In the genomic region with DNA sequence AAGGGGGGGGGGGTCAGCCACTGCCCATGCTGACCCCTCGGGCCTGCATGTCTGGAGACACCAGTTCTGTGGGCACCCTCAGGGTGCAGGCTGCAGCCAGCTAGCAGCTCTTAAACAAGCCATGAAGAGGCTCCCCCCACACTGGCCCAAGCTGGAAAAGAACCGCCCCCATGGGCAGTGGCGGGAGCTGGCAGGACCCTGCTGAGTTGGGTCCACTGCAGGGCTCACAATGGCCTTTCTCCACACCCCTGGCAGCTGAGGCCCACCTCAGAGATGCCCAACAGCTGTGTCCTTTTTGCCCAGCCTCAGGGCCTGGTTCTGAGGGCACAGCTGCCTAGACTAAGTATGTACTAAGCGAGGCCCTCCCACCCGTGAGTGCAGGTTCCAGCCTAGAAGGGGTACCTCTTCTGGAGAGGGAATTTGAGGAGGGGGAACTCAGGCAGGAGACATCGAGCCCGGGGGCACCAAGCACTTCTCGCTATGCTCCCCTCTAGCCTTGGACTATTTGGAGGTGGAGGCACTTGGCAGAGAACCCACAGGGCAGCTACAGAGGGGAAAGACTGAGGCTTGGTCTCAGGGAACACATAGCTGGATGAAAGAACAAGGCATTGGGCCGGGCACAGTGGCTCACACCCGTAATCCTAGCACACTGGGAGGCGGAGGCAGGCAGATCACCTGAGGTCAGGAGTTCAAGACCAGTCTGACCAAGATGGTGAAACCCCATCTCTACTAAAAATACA, we compare ENCODE assay signal across 9 cellular contexts. TPM values are rescaled to one million over a fixed set of nuclear protein-coding genes. Genes with fewer than 3 reads are reported as not detected.
DNase-seq lines count a peak whose midpoint lies in the region; ATAC-seq and TF ChIP-seq lines count a peak whose summit lies in the region.
"Had no signal": no experiment of that assay in that cellular context is flagged by ENCODE, and none has a peak within 500 bp of the region (broad histone marks: within the 10 kb centered on the region; RNA-seq: fewer than 3 reads in every experiment).

No MANE protein-coding gene starts in this region.

- intact Hi-C loops in lower leg skin (cut with DNase I; ENCODE audit: low total_unique reads) = no loop called here

- H3K79me2 ChIP-seq in smooth muscle cell (ENCODE audit: low read depth) = peaks cover 44% of the 10 kb centered on the region

- peak overlapping the region; percentile 27 for H2BK120ac ChIP-seq in mesenchymal stem cell (ENCODE audit: low read depth, low read length)

- peak overlapping the region; percentile 28 for H3K27ac ChIP-seq in mesenchymal stem cell (ENCODE audit: low read length, poor library complexity, severe bottlenecking)
- peak overlapping the region; percentile 6 for H3K27ac ChIP-seq in smooth muscle cell (ENCODE audit: low read depth)

- H3K4me2 ChIP-seq in mesenchymal stem cell (ENCODE audit: low read length, poor library complexity, severe bottlenecking) (peak overlapping the region; percentile 44), smooth muscle cell (peak overlapping the region; percentile 99)

- H2AFZ ChIP-seq in mesenchymal stem cell (ENCODE audit: low read depth, low read length) = no peak overlapping the region
- H2AFZ ChIP-seq in smooth muscle cell (ENCODE audit: low read depth) = no peak overlapping the region

- H3K4me3 ChIP-seq in astrocyte of the cerebellum (ENCODE audit: low read depth, low read length) (peak overlapping the region; percentile 94), mesenchymal stem cell (ENCODE audit: insufficient read depth in 1 of 2, low read depth in 1 of 2, low read length in 2 of 2) (peak overlapping the region in 1 of 2 experiments; percentile 16), smooth muscle cell (no peak overlapping the region), lower leg skin (ENCODE audit: low read depth, poor library complexity, severe bottlenecking) (no peak overlapping the region)

- no peak for ATAC-seq in HG02623 (IDR thresholded peaks at IDR 0.05; ENCODE audit: unreplicated experiment)

- H3F3A ChIP-seq in smooth muscle cell (ENCODE audit: low read depth) = no peaks in the 10 kb centered on the region

- peak overlapping the region; percentile 59 for H4K8ac ChIP-seq in mesenchymal stem cell (ENCODE audit: low read length)

- no peaks in the 10 kb centered on the region for H3K9me3 ChIP-seq in mesenchymal stem cell (ENCODE audit: control insufficient read depth, low read length)
- no peaks in the 10 kb centered on the region for H3K9me3 ChIP-seq in smooth muscle cell (replicated peaks; ENCODE audit: low read depth)

- H3K9ac ChIP-seq in mesenchymal stem cell (ENCODE audit: low read length) (no peak overlapping the region), smooth muscle cell (ENCODE audit: low read depth) (no peak overlapping the region)

- no peak for TF ChIP-seq POLR2A in lower leg skin (IDR thresholded peaks at IDR 0.05)

- H3K4me1 ChIP-seq in mesenchymal stem cell (ENCODE audit: control insufficient read depth, insufficient read depth, low read depth, low read length) = peaks cover 58% of the 10 kb centered on the region
- peaks cover 54% of the 10 kb centered on the region for H3K4me1 ChIP-seq in smooth muscle cell (ENCODE audit: low read depth)

- H3K4ac ChIP-seq in mesenchymal stem cell (ENCODE audit: low read depth in 1 of 2, low read length in 2 of 2) = peak overlapping the region; percentile 57 to 76

- peaks cover 22% of the 10 kb centered on the region for H3K79me1 ChIP-seq in mesenchymal stem cell (replicated peaks; ENCODE audit: low read length, poor library complexity, severe bottlenecking)

- peak overlapping the region; percentile 49 to 84 for H3K18ac ChIP-seq in mesenchymal stem cell (ENCODE audit: low read depth in 1 of 2, low read length in 2 of 2)

- 64% methylated on average over 9 of the region's 11 CpGs for WGBS in mesenchymal stem cell
- WGBS in smooth muscle cell (ENCODE audit: low lambda C conversion rate) = 86% methylated on average over 11 of the region's 11 CpGs
- WGBS in lower leg skin, 2 donors = 60 to 72% methylated on average over 9 to 11 of the region's 11 CpGs

- peak overlapping the region; percentile 57 for H2AK5ac ChIP-seq in mesenchymal stem cell (ENCODE audit: low read length, severe bottlenecking)

- no peak overlapping the region for H2BK15ac ChIP-seq in mesenchymal stem cell (ENCODE audit: low read depth, poor library complexity, severe bottlenecking)

- peak overlapping the region in 1 of 2 experiments; percentile 65 for H3K23ac ChIP-seq in mesenchymal stem cell (ENCODE audit: low read length in 2 of 2)

- H4K91ac ChIP-seq in mesenchymal stem cell (ENCODE audit: low read length) = peak overlapping the region; percentile 73

- peak overlapping the region in 1 of 2 experiments; percentile 74 for H2BK12ac ChIP-seq in mesenchymal stem cell (ENCODE audit: low read length in 2 of 2)

- peaks cover 0 to 10% of the 10 kb centered on the region in 2 experiments for H3K27me3 ChIP-seq in mesenchymal stem cell (ENCODE audit: control insufficient read depth in 1 of 2, insufficient read depth in 1 of 2, low read length in 2 of 2)
- H3K27me3 ChIP-seq in smooth muscle cell (ENCODE audit: low read depth) = no peaks in the 10 kb centered on the region

- H3K36me3 ChIP-seq in mesenchymal stem cell (ENCODE audit: control insufficient read depth in 1 of 2, insufficient read depth in 2 of 2, low read depth in 1 of 2, low read length in 2 of 2) (no peaks in the 10 kb centered on the region), smooth muscle cell (ENCODE audit: low read depth) (no peaks in the 10 kb centered on the region)

- peak overlapping the region; percentile 54 for H2BK5ac ChIP-seq in mesenchymal stem cell (ENCODE audit: low read depth, low read length, poor library complexity, severe bottlenecking)

- peaks cover 41% of the 10 kb centered on the region for H4K20me1 ChIP-seq in smooth muscle cell (ENCODE audit: low read depth)

- H3K14ac ChIP-seq in mesenchymal stem cell (ENCODE audit: low read length in 2 of 2) = peak overlapping the region in 1 of 2 experiments; percentile 58

- DNase-seq in EL = peak; percentile 49
- no peak for DNase-seq in astrocyte of the cerebellum (ENCODE audit: low read depth)
- no peak for DNase-seq in mesenchymal stem cell
- DNase-seq in smooth muscle cell (lab: John Stamatoyannopoulos, UW; ENCODE audit: unreplicated experiment) = no peak
- no peak for DNase-seq in globus pallidus (ENCODE audit: low spot score)
- no peak for DNase-seq in lower leg skin (ENCODE audit: low spot score in 2 of 2)
- DNase-seq in NOMO-1 (lab: John Stamatoyannopoulos, UW; ENCODE audit: unreplicated experiment in 2 of 2) = no peak
- DNase-seq: DND-41 had no signal

- in situ Hi-C loops in astrocyte of the cerebellum (cut with HindIII; ENCODE audit: low sequenced_read_pairs) = loop anchor here (5.0 kb wide), 1 partner anchor 34 kb away; no protein-coding TSS in a partner anchor

- TF ChIP-seq CTCF in astrocyte of the cerebellum (IDR thresholded peaks at IDR 0.05; ENCODE audit: low read depth, low read length, missing control alignments) (no peak), smooth muscle cell (IDR thresholded peaks at IDR 0.05; ENCODE audit: borderline replicate concordance, insufficient read depth, poor library complexity, severe bottlenecking) (no peak), lower leg skin (IDR thresholded peaks at IDR 0.05) (no peak)

RNA-seq across cellular contexts. Expression of gene THRA, which starts 3.2 kb away (rescaled TPM):
- 24.1 TPM for polyA plus RNA-seq in mesenchymal stem cell (2013, experiment 1 of 2)
- polyA plus RNA-seq in mesenchymal stem cell (2013, experiment 2 of 2) = 23.2 TPM
- total RNA-seq in smooth muscle cell = 15.6 and 25.4 TPM in 2 replicates
- 17.6 and 21.2 TPM in 2 replicates for polyA plus RNA-seq in smooth muscle cell
- total RNA-seq in lower leg skin = 10 to 100 TPM; 28.2 to 56.8 (median 42.6) TPM

RNA-seq across cellular contexts. Expression of gene MED24, which starts 11.7 kb away (rescaled TPM):
- polyA plus RNA-seq in mesenchymal stem cell (2013, experiment 1 of 2) = 35.2 TPM
- polyA plus RNA-seq in mesenchymal stem cell (2013, experiment 2 of 2) = 35.4 TPM
- total RNA-seq in smooth muscle cell (68.2 and 76.9 TPM in 2 replicates), lower leg skin (10 to 100 TPM; 47.2 to 88.9 (median 62.9) TPM)
- polyA plus RNA-seq in smooth muscle cell = 74.9 and 77.2 TPM in 2 replicates

RNA-seq across cellular contexts. Expression of gene NR1D1, which starts 34.4 kb away (rescaled TPM):
- 6.1 TPM for polyA plus RNA-seq in mesenchymal stem cell (2013, experiment 1 of 2)
- polyA plus RNA-seq in mesenchymal stem cell (2013, experiment 2 of 2) = 5.5 TPM
- total RNA-seq in smooth muscle cell (6.0 and 12.5 TPM in 2 replicates), lower leg skin (100 to 1,000 TPM; 111 to 194 (median 148) TPM)
- 18.4 and 19.5 TPM in 2 replicates for polyA plus RNA-seq in smooth muscle cell

RNA-seq across cellular contexts. Expression of gene CSF3, which starts 50.7 kb away (rescaled TPM):
- polyA plus RNA-seq in mesenchymal stem cell (2013, experiment 1 of 2) = not detected
- polyA plus RNA-seq in mesenchymal stem cell (2013, experiment 2 of 2) = 0.05 TPM
- total RNA-seq in smooth muscle cell (not detected in 2 replicates), lower leg skin (under 1 TPM in 2 of 4 donors, not detected in 2; 0.21 to 0.45 TPM)
- polyA plus RNA-seq in smooth muscle cell = 0.80 TPM in 1 of 2 replicates, not detected in the other

RNA-seq across cellular contexts. Expression of gene MSL1, which starts 55.8 kb away (rescaled TPM):
- polyA plus RNA-seq in mesenchymal stem cell (2013, experiment 1 of 2) = 67.5 TPM
- 66.9 TPM for polyA plus RNA-seq in mesenchymal stem cell (2013, experiment 2 of 2)
- total RNA-seq in smooth muscle cell (74.9 and 79.0 TPM in 2 replicates), lower leg skin (100 to 1,000 TPM in 1 of 4 donors, 10 to 100 TPM in 3; 70.6 to 117 (median 82.4) TPM)
- 24.6 and 26.0 TPM in 2 replicates for polyA plus RNA-seq in smooth muscle cell
